Comparison of ENCODE assay signal across 9 cellular contexts in genomic region chr1:30847358-30847972, GRCh38.
DNase-seq lines count a peak whose midpoint lies in the region; ATAC-seq and TF ChIP-seq lines count a peak whose summit lies in the region.
"Had no signal": no experiment of that assay in that cellular context is flagged by ENCODE, and none has a peak within 500 bp of the region (broad histone marks: within the 10 kb centered on the region; RNA-seq: fewer than 3 reads in every experiment).

No MANE protein-coding gene starts in this region.

- CTCF ChIA-PET in naive thymus-derived CD4-positive, alpha-beta T cell (lab: Charles Lee) = no interaction called here

- TF ChIP-seq CTCF in choroid plexus epithelial cell (conservative IDR thresholded peaks at IDR 0.05; ENCODE audit: low read depth, low read length) (no peak), stomach (IDR thresholded peaks at IDR 0.05) (no peak)

- peak; percentile 74 for ATAC-seq in left lobe of liver
- no peak for ATAC-seq in GM19467 (IDR thresholded peaks at IDR 0.05; ENCODE audit: unreplicated experiment)
- ATAC-seq in naive thymus-derived CD4-positive, alpha-beta T cell = no peak
- ATAC-seq in HG02885 (IDR thresholded peaks at IDR 0.05; ENCODE audit: poor library complexity, unreplicated experiment) = no peak
- no peak for ATAC-seq in HG03108 (IDR thresholded peaks at IDR 0.05; ENCODE audit: unreplicated experiment)

- no peaks in the 10 kb centered on the region for H3K9me3 ChIP-seq in stomach
- H3K9me3 ChIP-seq in naive thymus-derived CD4-positive, alpha-beta T cell (ENCODE audit: control insufficient read depth in 2 of 3, low read length in 3 of 3) = no peaks in the 10 kb centered on the region

- WGBS in stomach, 5 donors = 13 to 42% (median 21%) methylated on average over 7 to 17 of the region's 17 CpGs

- peak overlapping the region; percentile 2 to 65 (median 56) for H3K27ac ChIP-seq in stomach
- no peak overlapping the region for H3K27ac ChIP-seq in naive thymus-derived CD4-positive, alpha-beta T cell (ENCODE audit: low read depth, low read length)

- H3K9me3 Mint-ChIP-seq in naive thymus-derived CD4-positive, alpha-beta T cell = peaks cover 0 to 2% (median 0%) of the 10 kb centered on the region in 11 donors

- no peak for TF ChIP-seq POLR2A in stomach (IDR thresholded peaks at IDR 0.05)

- peaks cover 0 to 3% (median 0%) of the 10 kb centered on the region in 5 donors for H3K36me3 Mint-ChIP-seq in naive thymus-derived CD4-positive, alpha-beta T cell

- peaks cover 0 to 19% (median 0%) of the 10 kb centered on the region in 3 donors for H3K27me3 ChIP-seq in stomach
- no peaks in the 10 kb centered on the region for H3K27me3 ChIP-seq in naive thymus-derived CD4-positive, alpha-beta T cell (ENCODE audit: control insufficient read depth in 2 of 2, insufficient read depth in 2 of 2, low read length in 2 of 2)

- H3K4me1 Mint-ChIP-seq in naive thymus-derived CD4-positive, alpha-beta T cell = peaks cover 0 to 5% (median 0%) of the 10 kb centered on the region in 7 donors

- DNase-seq in NCI-H1417 treated with DMSO at 0.1 percent for 48 hours (lab: John Stamatoyannopoulos, UW) = peak; percentile 19
- peak; percentile 38 for DNase-seq in choroid plexus epithelial cell (ENCODE audit: low read depth)
- DNase-seq in left lobe of liver (ENCODE audit: low spot score) = peak; percentile 68
- peak; percentile 74 for DNase-seq in stomach
- no peak for DNase-seq in naive thymus-derived CD4-positive, alpha-beta T cell
- DNase-seq: MV-4-11 had no signal

- H3K36me3 ChIP-seq in stomach = no peaks in the 10 kb centered on the region
- H3K36me3 ChIP-seq in naive thymus-derived CD4-positive, alpha-beta T cell (ENCODE audit: control insufficient read depth in 2 of 3, insufficient read depth in 3 of 3, low read length in 3 of 3) = no peaks in the 10 kb centered on the region

- intact Hi-C loops in stomach (cut with DNase I; ENCODE audit: low total_unique reads) = no loop called here
- intact Hi-C loops in naive thymus-derived CD4-positive, alpha-beta T cell (cut with micrococcal nuclease) = no loop called here

- POLR2A ChIA-PET in naive thymus-derived CD4-positive, alpha-beta T cell (lab: Charles Lee) = no interaction called here

- no peak overlapping the region for H3K4me3 ChIP-seq in choroid plexus epithelial cell (ENCODE audit: low read depth, low read length)
- H3K4me3 ChIP-seq in stomach = no peak overlapping the region
- H3K4me3 ChIP-seq in naive thymus-derived CD4-positive, alpha-beta T cell (ENCODE audit: low read length) = no peak overlapping the region

- H3K27ac Mint-ChIP-seq in naive thymus-derived CD4-positive, alpha-beta T cell = no peak overlapping the region

- H3K4me3 Mint-ChIP-seq in naive thymus-derived CD4-positive, alpha-beta T cell = no peak overlapping the region

- H3K27me3 Mint-ChIP-seq in naive thymus-derived CD4-positive, alpha-beta T cell = peaks cover 46 to 65% (median 56%) of the 10 kb centered on the region in 5 donors

- peaks cover 3 to 24% (median 14%) of the 10 kb centered on the region in 4 donors for H3K4me1 ChIP-seq in stomach
- no peaks in the 10 kb centered on the region for H3K4me1 ChIP-seq in naive thymus-derived CD4-positive, alpha-beta T cell (ENCODE audit: control insufficient read depth in 2 of 2, insufficient read depth in 2 of 2, low read length in 2 of 2)

- TF ChIP-seq EP300 in stomach (IDR thresholded peaks at IDR 0.05) = no peak

Comparison
In these comparisons a context has a peak if more than half of its experiments do, and no peak if none do; other contexts are left out.
1. DNase-seq: peak in NCI-H1417 treated with DMSO at 0.1 percent for 48 hours (single experiment), choroid plexus epithelial cell (single experiment), left lobe of liver (single experiment) and stomach (single experiment); none in naive thymus-derived CD4-positive, alpha-beta T cell (0 of 9).